1 cellular context compared by ENCODE assay signal in genomic region chr13:36453518-36453917, GRCh38.
TF ChIP-seq lines count a peak whose summit lies in the region.

No MANE protein-coding gene starts in this region.

TF ChIP-seq in endothelial cell of umbilical vein, 7 proteins besides CTCF, POLR2A, EP300 and RAD21:
- TF ChIP-seq MAX (IDR thresholded peaks at IDR 0.05; ENCODE audit: insufficient read depth, insufficient read length), result no peak
- no peak for TF ChIP-seq EZH2 (IDR thresholded peaks at IDR 0.05; ENCODE audit: borderline replicate concordance, low read depth, low read length, severe bottlenecking)
- TF ChIP-seq POLR2AphosphoS5 (IDR thresholded peaks at IDR 0.05; ENCODE audit: insufficient read depth, low read depth, low read length), result no peak
- no peak for TF ChIP-seq GATA2 (IDR thresholded peaks at IDR 0.05; ENCODE audit: insufficient read depth, insufficient read length, low read depth, low read length)
- TF ChIP-seq MYC (IDR thresholded peaks at IDR 0.05; ENCODE audit: low read depth, low read length), result no peak
- TF ChIP-seq FOS (IDR thresholded peaks at IDR 0.05; ENCODE audit: borderline replicate concordance, insufficient read depth, low read length), result no peak
- no peak for TF ChIP-seq JUN (IDR thresholded peaks at IDR 0.05; ENCODE audit: borderline replicate concordance, insufficient read depth, insufficient read length, low read depth)
